34 cellular contexts compared by ENCODE assay signal in genomic region chr3:122530164-122530563, GRCh38.
"Had no signal": no experiment of that assay in that cellular context is flagged by ENCODE, and none has a peak within 500 bp of the region (broad histone marks: within the 10 kb centered on the region; RNA-seq: fewer than 3 reads in every experiment).

No MANE protein-coding gene starts in this region.

- H3K27me3 ChIP-seq: adrenal gland, body of pancreas, brain microvascular endothelial cell, breast epithelium had no signal

- ATAC-seq: activated CD8-positive, alpha-beta T cell treated with anti-CD3 and anti-CD28 coated beads for 36 hours; activated naive CD4-positive, alpha-beta T cell treated with anti-CD3 and anti-CD28 coated beads, Interleukin-2, amount 50 U/mL, for 72 hours; activated T-cell treated with anti-CD3 and anti-CD28 coated beads, Interleukin-2, amount 50 U/mL, for 4 hours; activated T-cell treated with anti-CD3 and anti-CD28 coated beads, Interleukin-2, amount 50 U/mL, for 72 hours; activated T-helper 17 cell treated with anti-CD3 and anti-CD28 coated beads, Interleukin-2, amount 50 U/mL, for 72 hours; body of pancreas had no signal

- H3K27ac Mint-ChIP-seq: activated B cell treated with CpG ODN at 0.5 μM for 24 hours; activated CD4-positive, alpha-beta memory T cell treated with anti-CD3 and anti-CD28 coated beads for 36 hours; activated CD8-positive, alpha-beta T cell treated with anti-CD3 and anti-CD28 coated beads for 36 hours; activated naive CD4-positive, alpha-beta T cell treated with anti-CD3 and anti-CD28 coated beads, Interleukin-2, amount 10 ng/mL, durations not matched to agents 7 days and 5 days; activated naive CD4-positive, alpha-beta T cell treated with anti-CD3 and anti-CD28 coated beads, Interleukin-2, amount 50 U/mL, for 72 hours; activated T-cell treated with anti-CD3 and anti-CD28 coated beads, Interleukin-2, amount 50 U/mL, for 72 hours; activated T-helper 17 cell treated with anti-CD3 and anti-CD28 coated beads, Interleukin-2, amount 50 U/mL, for 72 hours; T-helper 1 cell treated with Interleukin-12 subunit alpha and Interleukin-12 subunit beta and Interleukin-4 antibody, amounts not matched to agents 30 μg/mL and 1 μg/mL, for 36 hours; T-helper 2 cell treated with Interferon-gamma antibody and Interleukin-4, amounts not matched to agents 5 μg/mL and 100 μg/mL, for 36 hours had no signal

- DNase-seq: activated B cell treated with CpG ODN at 0.5 μM for 24 hours; activated CD4-positive, alpha-beta memory T cell treated with anti-CD3 and anti-CD28 coated beads for 36 hours; activated CD4-positive, alpha-beta T cell treated with anti-CD3 and anti-CD28 coated beads for 4 hours; activated CD4-positive, CD25-positive, alpha-beta regulatory T cell treated with anti-CD3 and anti-CD28 coated beads, Interleukin-2, amount 50 U/mL, for 72 hours; activated CD8-positive, alpha-beta memory T cell treated with anti-CD3 and anti-CD28 coated beads, Interleukin-2, amount 50 U/mL, for 4 hours; activated CD8-positive, alpha-beta T cell treated with anti-CD3 and anti-CD28 coated beads for 36 hours; activated effector memory CD4-positive, alpha-beta T cell treated with anti-CD3 and anti-CD28 coated beads, Interleukin-2, amount 50 U/mL, for 16 hours; activated gamma-delta T cell treated with Interleukin-2 at 50 U/mL for 16 hours; activated naive CD4-positive, alpha-beta T cell; activated naive CD4-positive, alpha-beta T cell treated with anti-CD3 and anti-CD28 coated beads, Interleukin-2, amount 10 ng/mL, durations not matched to agents 7 days and 5 days; activated naive CD8-positive, alpha-beta T cell treated with anti-CD3 and anti-CD28 coated beads, Interleukin-2, amount 10 ng/mL, durations not matched to agents 7 days and 5 days; activated T-cell treated with anti-CD3 and anti-CD28 coated beads for 4 hours; activated T-cell treated with anti-CD3 and anti-CD28 coated beads, Interleukin-2, amount 50 U/mL, for 1 hour; activated T-cell treated with anti-CD3 and anti-CD28 coated beads, Interleukin-2, amount 50 U/mL, for 4 hours; activated T-cell treated with anti-CD3 and anti-CD28 coated beads, Interleukin-2, amount 50 U/mL, for 72 hours; adrenal gland; amniotic stem cell; aorta; body of pancreas; brain microvascular endothelial cell; central memory CD4-positive, alpha-beta T cell; SW 1271; T-helper 1 cell; T-helper 2 cell; T-helper 9 cell had no signal

- FAIRE-seq: astrocyte, TTC549 had no signal

- H3K27ac ChIP-seq: adrenal gland, body of pancreas, brain microvascular endothelial cell, breast epithelium, VCaP had no signal

- H3K4me3 ChIP-seq: adrenal gland, body of pancreas, breast epithelium had no signal

- H3K27me3 Mint-ChIP-seq: activated B cell treated with CpG ODN at 0.5 μM for 24 hours; activated CD4-positive, alpha-beta memory T cell treated with anti-CD3 and anti-CD28 coated beads for 36 hours; activated CD8-positive, alpha-beta T cell treated with anti-CD3 and anti-CD28 coated beads for 36 hours; activated naive CD4-positive, alpha-beta T cell treated with anti-CD3 and anti-CD28 coated beads, Interleukin-2, amount 10 ng/mL, durations not matched to agents 7 days and 5 days; activated naive CD8-positive, alpha-beta T cell treated with anti-CD3 and anti-CD28 coated beads, Interleukin-2, amount 10 ng/mL, durations not matched to agents 7 days and 5 days; activated T-helper 17 cell treated with anti-CD3 and anti-CD28 coated beads, Interleukin-2, amount 50 U/mL, for 72 hours had no signal

- H3K9me3 Mint-ChIP-seq: activated B cell treated with CpG ODN at 0.5 μM for 24 hours; activated CD4-positive, alpha-beta memory T cell treated with anti-CD3 and anti-CD28 coated beads for 36 hours; activated CD8-positive, alpha-beta T cell treated with anti-CD3 and anti-CD28 coated beads for 36 hours; activated naive CD4-positive, alpha-beta T cell treated with anti-CD3 and anti-CD28 coated beads, Interleukin-2, amount 10 ng/mL, durations not matched to agents 7 days and 5 days; activated naive CD4-positive, alpha-beta T cell treated with anti-CD3 and anti-CD28 coated beads, Interleukin-2, amount 50 U/mL, for 72 hours; activated naive CD8-positive, alpha-beta T cell treated with anti-CD3 and anti-CD28 coated beads, Interleukin-2, amount 10 ng/mL, durations not matched to agents 7 days and 5 days; activated T-cell treated with anti-CD3 and anti-CD28 coated beads, Interleukin-2, amount 50 U/mL, for 4 hours; activated T-cell treated with anti-CD3 and anti-CD28 coated beads, Interleukin-2, amount 50 U/mL, for 72 hours; activated T-helper 1 cell treated with anti-CD3 and anti-CD28 coated beads, Interleukin-12 subunit alpha, Interleukin-12 subunit beta, Interleukin-2, Interleukin-4 antibody, amounts not matched to agents 30 ng/mL and 10 ng/mL and 1 ng/mL, durations not matched to agents 14 hours and 24 hours and 36 hours; activated T-helper 17 cell treated with anti-CD3 and anti-CD28 coated beads, Interleukin-2, amount 50 U/mL, for 72 hours; T-helper 1 cell treated with Interleukin-12 subunit alpha and Interleukin-12 subunit beta and Interleukin-4 antibody, amounts not matched to agents 30 μg/mL and 1 μg/mL, for 36 hours; T-helper 2 cell treated with Interferon-gamma antibody and Interleukin-4, amounts not matched to agents 5 μg/mL and 100 μg/mL, for 36 hours had no signal

- H3K9me3 ChIP-seq: adrenal gland, body of pancreas, breast epithelium had no signal

- H3K4me3 Mint-ChIP-seq: activated B cell treated with CpG ODN at 0.5 μM for 24 hours; activated CD4-positive, alpha-beta memory T cell treated with anti-CD3 and anti-CD28 coated beads for 36 hours; activated CD8-positive, alpha-beta T cell treated with anti-CD3 and anti-CD28 coated beads for 36 hours; activated naive CD4-positive, alpha-beta T cell treated with anti-CD3 and anti-CD28 coated beads, Interleukin-2, amount 10 ng/mL, durations not matched to agents 7 days and 5 days; activated naive CD8-positive, alpha-beta T cell treated with anti-CD3 and anti-CD28 coated beads, Interleukin-2, amount 10 ng/mL, durations not matched to agents 7 days and 5 days; activated T-cell treated with anti-CD3 and anti-CD28 coated beads, Interleukin-2, amount 50 U/mL, for 4 hours; activated T-cell treated with anti-CD3 and anti-CD28 coated beads, Interleukin-2, amount 50 U/mL, for 72 hours; activated T-helper 1 cell treated with anti-CD3 and anti-CD28 coated beads, Interleukin-12 subunit alpha, Interleukin-12 subunit beta, Interleukin-2, Interleukin-4 antibody, amounts not matched to agents 30 ng/mL and 10 ng/mL and 1 ng/mL, durations not matched to agents 14 hours and 24 hours and 36 hours; activated T-helper 17 cell treated with anti-CD3 and anti-CD28 coated beads, Interleukin-2, amount 50 U/mL, for 72 hours; T-helper 1 cell treated with Interleukin-12 subunit alpha and Interleukin-12 subunit beta and Interleukin-4 antibody, amounts not matched to agents 30 μg/mL and 1 μg/mL, for 36 hours; T-helper 2 cell treated with Interferon-gamma antibody and Interleukin-4, amounts not matched to agents 5 μg/mL and 100 μg/mL, for 36 hours had no signal

- H3K4me1 ChIP-seq: body of pancreas had no signal
